ENCODE assay signal across 19 cellular contexts in genomic region chr2:84653302-84653701, GRCh38.
DNase-seq lines count a peak whose midpoint lies in the region; ATAC-seq and TF ChIP-seq lines count a peak whose summit lies in the region.
"Had no signal": no experiment of that assay in that cellular context is flagged by ENCODE, and none has a peak within 500 bp of the region (broad histone marks: within the 10 kb centered on the region; RNA-seq: fewer than 3 reads in every experiment).

No MANE protein-coding gene starts in this region.

- peaks cover 52% of the 10 kb centered on the region for H3K4me1 Mint-ChIP-seq in activated naive CD8-positive, alpha-beta T cell treated with anti-CD3 and anti-CD28 coated beads, Interleukin-2, amount 10 ng/mL, durations not matched to agents 7 days and 5 days

- H3K9ac ChIP-seq in liver (ENCODE audit: low read depth in 1 of 2, low read length in 2 of 2): no peak overlapping the region

- peaks cover 26% of the 10 kb centered on the region for H3K9me3 Mint-ChIP-seq in activated naive CD8-positive, alpha-beta T cell treated with anti-CD3 and anti-CD28 coated beads, Interleukin-2, amount 10 ng/mL, durations not matched to agents 7 days and 5 days

- peak overlapping the region; percentile 42 for H3K27ac Mint-ChIP-seq in activated naive CD8-positive, alpha-beta T cell treated with anti-CD3 and anti-CD28 coated beads, Interleukin-2, amount 10 ng/mL, durations not matched to agents 7 days and 5 days
- H3K27ac Mint-ChIP-seq: activated CD4-positive, alpha-beta T cell treated with anti-CD3 and anti-CD28 coated beads, Interleukin-2, amount 10 ng/mL, durations not matched to agents 24 days and 14 days; IgD-negative memory B cell had no signal

- peak; percentile 5 for DNase-seq in AG10803 (ENCODE audit: low read depth)
- DNase-seq in ELR (ENCODE audit: low read depth): peak; percentile 17
- no peak for DNase-seq in activated naive CD8-positive, alpha-beta T cell treated with anti-CD3 and anti-CD28 coated beads, Interleukin-2, amount 10 ng/mL, durations not matched to agents 7 days and 5 days
- no peak for DNase-seq in GM10266 (ENCODE audit: extremely low spot score)
- no peak for DNase-seq in AG08395 (ENCODE audit: low spot score)
- DNase-seq in middle frontal gyrus (ENCODE audit: extremely low spot score, low spot score): no peak
- DNase-seq: activated CD4-positive, alpha-beta T cell treated with anti-CD3 and anti-CD28 coated beads, Interleukin-2, amount 10 ng/mL, durations not matched to agents 24 days and 14 days; activated CD8-positive, alpha-beta memory T cell treated with anti-CD3 and anti-CD28 coated beads, Interleukin-2, amount 50 U/mL, for 48 hours; amygdala; Caco-2; DMS79 treated with DMSO at 0.1 percent for 48 hours; mucosa of descending colon; NCI-H1436 treated with DMSO at 0.1 percent for 48 hours; NCI-H524 treated with DMSO at 0.1 percent for 48 hours; psoas muscle; substantia nigra had no signal

- no peak overlapping the region for H3K4me3 Mint-ChIP-seq in activated naive CD8-positive, alpha-beta T cell treated with anti-CD3 and anti-CD28 coated beads, Interleukin-2, amount 10 ng/mL, durations not matched to agents 7 days and 5 days
- H3K4me3 Mint-ChIP-seq: IgD-negative memory B cell had no signal

- H3K9me3 ChIP-seq in liver (ENCODE audit: control insufficient read depth in 4 of 4, low read length in 3 of 4): no peaks in the 10 kb centered on the region
- H3K9me3 ChIP-seq: Caco-2, mucosa of descending colon, psoas muscle had no signal

- no peaks in the 10 kb centered on the region for H3K36me3 ChIP-seq in liver (ENCODE audit: control insufficient read depth in 4 of 4, insufficient read depth in 3 of 4, low read depth in 1 of 4, low read length in 3 of 4)

- H3K27ac ChIP-seq in liver (ENCODE audit: low read depth in 1 of 2, low read length in 2 of 2): no peak overlapping the region
- H3K27ac ChIP-seq: psoas muscle, VCaP had no signal

- no peak overlapping the region for H3K4me3 ChIP-seq in AG10803 (ENCODE audit: low read length)
- H3K4me3 ChIP-seq in liver (ENCODE audit: low read depth in 1 of 3, low read length in 3 of 3): no peak overlapping the region
- H3K4me3 ChIP-seq: mucosa of descending colon, psoas muscle had no signal

- ATAC-seq in activated naive CD8-positive, alpha-beta T cell treated with anti-CD3 and anti-CD28 coated beads, Interleukin-2, amount 10 ng/mL, durations not matched to agents 7 days and 5 days (ENCODE audit: low read depth): no peak
- ATAC-seq: mucosa of descending colon, psoas muscle had no signal

- H3K27me3 Mint-ChIP-seq in activated naive CD8-positive, alpha-beta T cell treated with anti-CD3 and anti-CD28 coated beads, Interleukin-2, amount 10 ng/mL, durations not matched to agents 7 days and 5 days: no peaks in the 10 kb centered on the region
- H3K27me3 Mint-ChIP-seq: activated CD4-positive, alpha-beta T cell treated with anti-CD3 and anti-CD28 coated beads, Interleukin-2, amount 10 ng/mL, durations not matched to agents 24 days and 14 days had no signal

- POLR2A ChIA-PET in activated naive CD8-positive, alpha-beta T cell treated with anti-CD3 and anti-CD28 coated beads, Interleukin-2, amount 10 ng/mL, durations not matched to agents 7 days and 5 days (lab: Charles Lee): no interaction called here

- 93% methylated on average over 3 of the region's 3 CpGs for WGBS in liver

- TF ChIP-seq CTCF in AG10803 (conservative IDR thresholded peaks at IDR 0.05; ENCODE audit: low read length) (peak; percentile 37), liver (IDR thresholded peaks at IDR 0.05; ENCODE audit: low read depth, low read length, missing input control) (no peak), GM10266 (IDR thresholded peaks at IDR 0.05; ENCODE audit: control insufficient read depth, insufficient read depth, low read depth, missing control alignments) (no peak)

- H3K27me3 ChIP-seq in liver (ENCODE audit: control insufficient read depth in 4 of 4, insufficient read depth in 4 of 4, low read length in 3 of 4): no peaks in the 10 kb centered on the region

- peak; percentile 48 to 57 for TF ChIP-seq RAD21 in liver (IDR thresholded peaks at IDR 0.05)

- no peaks in the 10 kb centered on the region for H3K4me1 ChIP-seq in liver (ENCODE audit: control insufficient read depth in 4 of 4, insufficient read depth in 4 of 4, low read length in 3 of 4)
- H3K4me1 ChIP-seq: Caco-2 had no signal

- peaks cover 50% of the 10 kb centered on the region for H3K36me3 Mint-ChIP-seq in activated naive CD8-positive, alpha-beta T cell treated with anti-CD3 and anti-CD28 coated beads, Interleukin-2, amount 10 ng/mL, durations not matched to agents 7 days and 5 days

TF ChIP-seq in liver, 16 proteins besides CTCF, POLR2A, EP300 and RAD21:
- TF ChIP-seq NR2F2 (IDR thresholded peaks at IDR 0.05): no peak
- no peak for TF ChIP-seq HNF4G (IDR thresholded peaks at IDR 0.05)
- no peak for TF ChIP-seq GABPA (IDR thresholded peaks at IDR 0.05 in 1 of 2, conservative IDR thresholded peaks at IDR 0.05 in 1 of 2)
- TF ChIP-seq, protein P1, sequence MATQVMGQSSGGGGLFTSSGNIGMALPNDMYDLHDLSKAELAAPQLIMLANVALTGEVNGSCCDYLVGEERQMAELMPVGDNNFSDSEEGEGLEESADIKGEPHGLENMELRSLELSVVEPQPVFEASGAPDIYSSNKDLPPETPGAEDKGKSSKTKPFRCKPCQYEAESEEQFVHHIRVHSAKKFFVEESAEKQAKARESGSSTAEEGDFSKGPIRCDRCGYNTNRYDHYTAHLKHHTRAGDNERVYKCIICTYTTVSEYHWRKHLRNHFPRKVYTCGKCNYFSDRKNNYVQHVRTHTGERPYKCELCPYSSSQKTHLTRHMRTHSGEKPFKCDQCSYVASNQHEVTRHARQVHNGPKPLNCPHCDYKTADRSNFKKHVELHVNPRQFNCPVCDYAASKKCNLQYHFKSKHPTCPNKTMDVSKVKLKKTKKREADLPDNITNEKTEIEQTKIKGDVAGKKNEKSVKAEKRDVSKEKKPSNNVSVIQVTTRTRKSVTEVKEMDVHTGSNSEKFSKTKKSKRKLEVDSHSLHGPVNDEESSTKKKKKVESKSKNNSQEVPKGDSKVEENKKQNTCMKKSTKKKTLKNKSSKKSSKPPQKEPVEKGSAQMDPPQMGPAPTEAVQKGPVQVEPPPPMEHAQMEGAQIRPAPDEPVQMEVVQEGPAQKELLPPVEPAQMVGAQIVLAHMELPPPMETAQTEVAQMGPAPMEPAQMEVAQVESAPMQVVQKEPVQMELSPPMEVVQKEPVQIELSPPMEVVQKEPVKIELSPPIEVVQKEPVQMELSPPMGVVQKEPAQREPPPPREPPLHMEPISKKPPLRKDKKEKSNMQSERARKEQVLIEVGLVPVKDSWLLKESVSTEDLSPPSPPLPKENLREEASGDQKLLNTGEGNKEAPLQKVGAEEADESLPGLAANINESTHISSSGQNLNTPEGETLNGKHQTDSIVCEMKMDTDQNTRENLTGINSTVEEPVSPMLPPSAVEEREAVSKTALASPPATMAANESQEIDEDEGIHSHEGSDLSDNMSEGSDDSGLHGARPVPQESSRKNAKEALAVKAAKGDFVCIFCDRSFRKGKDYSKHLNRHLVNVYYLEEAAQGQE (IDR thresholded peaks at IDR 0.05): no peak

Comparison
In these comparisons a context has a peak if more than half of its experiments do, and no peak if none do; other contexts are left out.
1. DNase-seq: peak in AG10803 (single experiment) and ELR (single experiment); none in activated naive CD8-positive, alpha-beta T cell treated with anti-CD3 and anti-CD28 coated beads, Interleukin-2, amount 10 ng/mL, durations not matched to agents 7 days and 5 days (single experiment), GM10266 (single experiment), AG08395 (single experiment) and middle frontal gyrus (single experiment).